In the genomic region with DNA sequence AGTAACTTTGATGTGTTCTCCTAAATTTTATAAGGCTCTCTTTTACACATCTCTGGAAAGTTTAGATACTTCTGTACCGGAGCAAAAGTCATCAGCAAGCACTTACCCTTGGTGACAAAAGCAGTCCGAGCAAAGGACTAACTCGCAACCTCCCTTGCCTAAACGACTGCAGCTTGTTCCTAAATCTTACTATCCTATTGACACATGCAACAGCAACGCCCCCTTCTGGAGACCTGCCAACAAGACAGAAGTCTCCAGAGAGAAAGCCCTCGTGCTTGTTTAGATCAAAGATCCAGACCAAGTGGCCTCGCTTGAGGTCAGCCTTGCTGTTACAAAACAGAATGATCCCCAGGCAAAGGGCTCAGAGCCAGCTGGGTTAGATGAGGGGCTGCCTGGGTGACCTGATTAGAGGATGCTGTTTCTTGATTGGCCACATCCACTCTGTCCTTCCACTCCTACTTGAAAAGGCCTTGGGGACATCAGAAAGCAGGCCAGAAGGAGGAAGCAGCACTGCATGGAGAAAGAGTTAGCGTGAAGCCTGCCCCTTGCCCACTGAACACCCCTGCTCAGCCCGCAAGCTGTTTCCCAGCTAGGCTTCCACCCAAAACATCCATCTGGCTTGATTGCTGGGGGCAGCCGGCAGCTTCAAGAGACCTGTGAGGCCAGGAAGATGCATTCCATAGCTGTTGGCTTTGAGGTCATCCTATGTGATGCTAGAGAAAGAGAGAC, we compare ENCODE assay signal across 1 cellular context.
TF ChIP-seq lines count a peak whose summit lies in the region.

No MANE protein-coding gene starts in this region.

TF ChIP-seq in H1, 55 proteins besides CTCF, POLR2A, EP300 and RAD21 (continued from another document):
- TF ChIP-seq, protein P1, sequence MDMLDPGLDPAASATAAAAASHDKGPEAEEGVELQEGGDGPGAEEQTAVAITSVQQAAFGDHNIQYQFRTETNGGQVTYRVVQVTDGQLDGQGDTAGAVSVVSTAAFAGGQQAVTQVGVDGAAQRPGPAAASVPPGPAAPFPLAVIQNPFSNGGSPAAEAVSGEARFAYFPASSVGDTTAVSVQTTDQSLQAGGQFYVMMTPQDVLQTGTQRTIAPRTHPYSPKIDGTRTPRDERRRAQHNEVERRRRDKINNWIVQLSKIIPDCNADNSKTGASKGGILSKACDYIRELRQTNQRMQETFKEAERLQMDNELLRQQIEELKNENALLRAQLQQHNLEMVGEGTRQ (IDR thresholded peaks at IDR 0.05; ENCODE audit: low read length), result no peak
- TF ChIP-seq ZNF274 (IDR thresholded peaks at IDR 0.05; ENCODE audit: borderline replicate concordance, extremely low read depth, low read length), result no peak
- TF ChIP-seq, protein P2, sequence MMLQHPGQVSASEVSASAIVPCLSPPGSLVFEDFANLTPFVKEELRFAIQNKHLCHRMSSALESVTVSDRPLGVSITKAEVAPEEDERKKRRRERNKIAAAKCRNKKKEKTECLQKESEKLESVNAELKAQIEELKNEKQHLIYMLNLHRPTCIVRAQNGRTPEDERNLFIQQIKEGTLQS (IDR thresholded peaks at IDR 0.05; ENCODE audit: insufficient read depth, low read depth, low read length), result no peak
- TF ChIP-seq NRF1 (IDR thresholded peaks at IDR 0.05; ENCODE audit: low read depth, low read length), result no peak
